19 cellular contexts compared by ENCODE assay signal in the genomic region with DNA sequence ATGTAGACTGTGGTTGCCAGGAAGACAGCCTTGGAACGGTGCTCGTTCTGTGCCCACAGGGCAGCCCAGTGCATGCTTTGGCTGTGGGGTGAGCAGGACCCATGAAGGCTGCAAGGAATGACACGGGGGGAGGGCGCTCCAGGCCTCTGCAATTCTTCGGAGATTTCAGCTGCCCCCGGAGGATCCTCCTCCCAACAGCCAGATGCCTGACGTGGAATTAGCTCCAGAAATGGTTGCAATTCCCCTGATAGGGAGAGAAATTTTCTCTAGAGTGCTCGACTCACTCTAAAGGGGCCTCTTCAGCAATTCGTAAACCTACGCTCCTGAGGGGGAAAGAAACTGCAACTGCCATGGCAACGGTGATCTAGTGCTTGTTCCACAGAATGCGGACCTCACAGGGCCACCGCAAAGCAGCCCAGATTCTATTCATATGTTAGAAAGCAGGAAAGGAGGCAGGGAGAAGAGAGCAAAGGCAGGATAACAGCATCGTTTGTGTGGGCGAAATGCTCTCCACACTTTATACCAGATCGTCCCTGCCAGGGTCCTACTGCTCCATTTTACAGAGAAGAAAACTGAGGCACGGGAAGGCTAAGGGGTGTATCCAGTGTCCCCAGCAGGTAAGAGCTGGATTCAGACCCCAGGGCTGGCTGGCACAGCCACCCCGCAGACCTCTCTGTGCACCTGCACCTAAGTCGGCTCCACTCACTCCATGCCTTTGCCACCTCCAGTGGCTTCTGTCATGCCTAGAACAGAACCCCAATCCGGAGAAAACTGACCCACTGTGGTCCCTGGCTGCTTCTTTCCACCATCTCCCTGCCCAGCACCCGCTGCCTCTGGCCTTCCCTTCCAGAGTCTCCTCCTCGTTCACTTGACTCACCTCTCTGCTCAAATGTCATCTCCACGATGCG. TPM values are rescaled to one million over a fixed set of nuclear protein-coding genes. Genes with fewer than 3 reads are reported as not detected.
A peak's percentile ranks its signal among the peaks of the same experiment; 100 is the strongest.
DNase-seq lines count a peak whose midpoint lies in the region; ATAC-seq and TF ChIP-seq lines count a peak whose summit lies in the region.
"Had no signal": no experiment of that assay in that cellular context is flagged by ENCODE, and none has a peak within 500 bp of the region (broad histone marks: within the 10 kb centered on the region; RNA-seq: fewer than 3 reads in every experiment).

No MANE protein-coding gene starts in this region.

- WGBS in spleen, 5 donors: 66 to 78% (median 77%) methylated on average over 24 of the region's 24 CpGs
- 60 to 68% (median 64%) methylated on average over 20 to 24 of the region's 24 CpGs for WGBS in stomach, 5 donors

- H3K36me3 ChIP-seq in spleen: no peaks in the 10 kb centered on the region
- H3K36me3 ChIP-seq in stomach: no peaks in the 10 kb centered on the region
- H3K36me3 ChIP-seq: right lobe of liver had no signal

- H3K27ac Mint-ChIP-seq in mesothelial cell of epicardium: peak overlapping the region; percentile 91
- H3K27ac Mint-ChIP-seq: activated CD4-positive, alpha-beta T cell treated with anti-CD3 and anti-CD28 coated beads, Interleukin-2, amount 10 ng/mL, durations not matched to agents 7 days and 5 days; activated T-cell treated with anti-CD3 and anti-CD28 coated beads, Interleukin-2, amount 50 U/mL, for 72 hours; CD4-positive, alpha-beta T cell had no signal

- peak overlapping the region; percentile 1 for H3K27ac ChIP-seq in cingulate gyrus (ENCODE audit: low read depth, low read length)
- H3K27ac ChIP-seq in spleen: no peak overlapping the region
- peak overlapping the region in 1 of 5 donors; percentile 29 for H3K27ac ChIP-seq in stomach
- H3K27ac ChIP-seq: foreskin keratinocyte, right lobe of liver had no signal

- no peak for TF ChIP-seq EP300 in stomach (IDR thresholded peaks at IDR 0.05)

- DNase-seq in NCI-H2227 (lab: John Stamatoyannopoulos, UW; ENCODE audit: unreplicated experiment) (peak; percentile 66), mesothelial cell of epicardium (ENCODE audit: low spot score in 2 of 2, unreplicated experiment in 2 of 2) (no peak), spleen (peak; percentile 47), stomach (no peak), AG08395 (ENCODE audit: low spot score) (no peak)
- DNase-seq: activated CD4-positive, alpha-beta T cell treated with anti-CD3 and anti-CD28 coated beads, Interleukin-2, amount 10 ng/mL, durations not matched to agents 7 days and 5 days; activated T-cell treated with anti-CD3 and anti-CD28 coated beads, Interleukin-2, amount 50 U/mL, for 72 hours; amniotic stem cell; CD4-positive, alpha-beta T cell; foreskin keratinocyte; GOT3; NCI-H1436; NCI-H526; RPMI8226; stimulated activated naive CD4-positive, alpha-beta T cell treated with Interleukin-2 at 50 U/mL for 16 hours had no signal

- H3K4me1 ChIP-seq in spleen (peaks cover 0 to 14% (median 7%) of the 10 kb centered on the region in 6 donors), stomach (peaks cover 0 to 25% (median 19%) of the 10 kb centered on the region in 4 donors)
- H3K4me1 ChIP-seq: foreskin keratinocyte, right lobe of liver had no signal

- TF ChIP-seq POLR2A in spleen (IDR thresholded peaks at IDR 0.05) (no peak), stomach (IDR thresholded peaks at IDR 0.05) (no peak)

- H3K27me3 ChIP-seq in spleen (replicated peaks in 1 of 7) (peaks cover 0 to 53% (median 0%) of the 10 kb centered on the region in 7 donors), stomach (peaks cover 0 to 47% (median 0%) of the 10 kb centered on the region in 3 donors)
- H3K27me3 ChIP-seq: right lobe of liver had no signal

- intact Hi-C loops in spleen (cut with DNase I; ENCODE audit: low total_unique reads): no loop called here
- intact Hi-C loops in stomach (cut with DNase I; ENCODE audit: low total_unique reads): no loop called here

- H3K9me3 Mint-ChIP-seq in mesothelial cell of epicardium: no peaks in the 10 kb centered on the region
- H3K9me3 Mint-ChIP-seq: activated CD4-positive, alpha-beta T cell treated with anti-CD3 and anti-CD28 coated beads, Interleukin-2, amount 10 ng/mL, durations not matched to agents 7 days and 5 days; activated T-cell treated with anti-CD3 and anti-CD28 coated beads, Interleukin-2, amount 50 U/mL, for 72 hours; CD4-positive, alpha-beta T cell had no signal

- H3K9me3 ChIP-seq in spleen: no peaks in the 10 kb centered on the region
- H3K9me3 ChIP-seq in stomach: no peaks in the 10 kb centered on the region
- H3K9me3 ChIP-seq: right lobe of liver had no signal

- no peak for ATAC-seq in HG03135 (IDR thresholded peaks at IDR 0.05; ENCODE audit: unreplicated experiment)
- ATAC-seq: activated T-cell treated with anti-CD3 and anti-CD28 coated beads, Interleukin-2, amount 50 U/mL, for 72 hours; foreskin keratinocyte; right lobe of liver had no signal

- H3K27me3 Mint-ChIP-seq in mesothelial cell of epicardium (ENCODE audit: low read depth): no peaks in the 10 kb centered on the region

- TF ChIP-seq CTCF in mesothelial cell of epicardium (IDR thresholded peaks at IDR 0.05; ENCODE audit: unreplicated experiment) (no peak), spleen (IDR thresholded peaks at IDR 0.05 in 8 of 11, conservative IDR thresholded peaks at IDR 0.05 in 3 of 11) (no peak), stomach (IDR thresholded peaks at IDR 0.05) (no peak)

- H3K4me3 Mint-ChIP-seq in mesothelial cell of epicardium: peak overlapping the region; percentile 43
- H3K4me3 Mint-ChIP-seq: activated CD4-positive, alpha-beta T cell treated with anti-CD3 and anti-CD28 coated beads, Interleukin-2, amount 10 ng/mL, durations not matched to agents 7 days and 5 days; activated T-cell treated with anti-CD3 and anti-CD28 coated beads, Interleukin-2, amount 50 U/mL, for 72 hours; CD4-positive, alpha-beta T cell; IgD-negative memory B cell had no signal

- H3K4me3 ChIP-seq in spleen (no peak overlapping the region), stomach (peak overlapping the region in 2 of 4 donors; percentile 7 to 11)
- H3K4me3 ChIP-seq: right lobe of liver had no signal

- H3K4me1 Mint-ChIP-seq in mesothelial cell of epicardium: peaks cover 35% of the 10 kb centered on the region
- H3K4me1 Mint-ChIP-seq: activated CD4-positive, alpha-beta T cell treated with anti-CD3 and anti-CD28 coated beads, Interleukin-2, amount 10 ng/mL, durations not matched to agents 7 days and 5 days; IgD-negative memory B cell had no signal

- H3K36me3 Mint-ChIP-seq in mesothelial cell of epicardium: no peaks in the 10 kb centered on the region
- H3K36me3 Mint-ChIP-seq: IgD-negative memory B cell had no signal

RNA-seq across cellular contexts. Expression of a gene that starts 11.9 kb away (rescaled TPM):
- total RNA-seq in mesothelial cell of epicardium (26.1 to 27.4 TPM (median 26.5 TPM) in 3 replicates), spleen (10 to 100 TPM; 15.1 to 45.5 (median 24.9) TPM), stomach (10 to 100 TPM in 4 of 5 donors, 1 to 10 TPM in 1; 6.4 to 77.1 (median 16.8) TPM)
- polyA plus RNA-seq in spleen (10 to 100 TPM in 2 of 3 donors, 1 to 10 TPM in 1; 7.9 to 33.5 (median 18.2) TPM), stomach (10 to 100 TPM in 1 of 3 donors, 1 to 10 TPM in 2; 8.1 to 11.9 (median 9.0) TPM)
- polyA plus RNA-seq: IgD-negative memory B cell had no signal

Comparison
In these comparisons a context has a peak if more than half of its experiments do, and no peak if none do; other contexts are left out.
1. DNase-seq: peak in NCI-H2227 (single experiment) and spleen (single experiment); none in mesothelial cell of epicardium (0 of 2), stomach (single experiment) and AG08395 (single experiment).